ENCODE assay signal across 1 cellular context in genomic region chr6:170584181-170584953, GRCh38.
A peak's percentile ranks its signal among the peaks of the same experiment; 100 is the strongest.
TF ChIP-seq lines count a peak whose summit lies in the region.

PDCD2 (minus strand) TSS chr6:170584637; CDS start chr6:170584581, 56 bp downstream.

TF ChIP-seq in SK-N-SH, 30 proteins besides CTCF, POLR2A, EP300 and RAD21 (continued from another document):
- TF ChIP-seq USF2 (IDR thresholded peaks at IDR 0.05; ENCODE audit: borderline replicate concordance, low read depth, low read length) = no peak
- TF ChIP-seq MXI1 (IDR thresholded peaks at IDR 0.05; ENCODE audit: low read depth, low read length) = peak; percentile 66
- no peak for TF ChIP-seq TEAD4 (IDR thresholded peaks at IDR 0.05; ENCODE audit: borderline replicate concordance, insufficient read depth)
- TF ChIP-seq EZH2phosphoT487 (IDR thresholded peaks at IDR 0.05; ENCODE audit: borderline replicate concordance, low read depth) = no peak
- peak; percentile 65; the same call in 1 of the 2 replicates for TF ChIP-seq YY1 (IDR thresholded peaks at IDR 0.05; ENCODE audit: low read depth)
- no peak for TF ChIP-seq ZBTB33 (IDR thresholded peaks at IDR 0.05; ENCODE audit: borderline replicate concordance, low read depth)
- peak; percentile 87 for TF ChIP-seq TAF1 (IDR thresholded peaks at IDR 0.05; ENCODE audit: borderline replicate concordance, low read depth, low read length)
